Comparison of ENCODE assay signal across 36 cellular contexts in genomic region chr9:98700801-98701200, GRCh38. TPM values are rescaled to one million over a fixed set of nuclear protein-coding genes. Genes with fewer than 3 reads are reported as not detected.
"Had no signal": no experiment of that assay in that cellular context is flagged by ENCODE, and none has a peak within 500 bp of the region (broad histone marks: within the 10 kb centered on the region; RNA-seq: fewer than 3 reads in every experiment).

No MANE protein-coding gene starts in this region.

- DNase-seq: Karpas-422, Kasumi-1, MG63, MM.1S, MV-4-11, NCI-H1048, NCI-H1092, NCI-H1092 treated with DMSO at 0.1 percent for 48 hours, NCI-H1105, NCI-H1105 treated with DMSO at 0.1 percent for 48 hours, NCI-H1417, NCI-H1417 treated with DMSO at 0.1 percent for 48 hours, NCI-H1436, NCI-H1436 treated with DMSO at 0.1 percent for 48 hours, NCI-H146, NCI-H1694, NCI-H1694 treated with DMSO at 0.1 percent for 48 hours, NCI-H187, NCI-H187 treated with DMSO at 0.1 percent for 48 hours, NCI-H1930, NCI-H2029, NCI-H2029 treated with DMSO at 0.1 percent for 48 hours, NCI-H2081, NCI-H2081 treated with DMSO at 0.1 percent for 48 hours, NCI-H2107, NCI-H2171, NCI-H2171 treated with DMSO at 0.1 percent for 48 hours, NCI-H2227 treated with DMSO at 0.1 percent for 48 hours, NCI-H226, NCI-H446, NCI-H446 treated with DMSO at 0.1 percent for 48 hours, NCI-H510A had no signal

- H3K9ac ChIP-seq: KMS-11 had no signal

- H3K4me3 ChIP-seq: MG63 had no signal

- H3K27ac ChIP-seq: KMS-11 had no signal

- H3K4me2 ChIP-seq: KMS-11 had no signal

- H3K9me3 ChIP-seq: MG63 had no signal

- H3K27me3 ChIP-seq: MG63 had no signal

- H3K36me3 ChIP-seq: MG63 had no signal

RNA-seq across cellular contexts. Expression of gene GABBR2, which starts 7.9 kb away (rescaled TPM):
- total RNA-seq: LHCN-M2, M059J, MCF 10A had no signal
